ENCODE assay signal across 1 cellular context in genomic region chr1:160544647-160545046, GRCh38.
TF ChIP-seq lines count a peak whose summit lies in the region.

No MANE protein-coding gene starts in this region.

TF ChIP-seq in IMR-90, 13 proteins besides CTCF, POLR2A, EP300 and RAD21 (continued from another document):
- TF ChIP-seq RCOR1 (IDR thresholded peaks at IDR 0.05; ENCODE audit: insufficient replicate concordance, low read length) (no peak), CEBPB (IDR thresholded peaks at IDR 0.05; ENCODE audit: low read depth, low read length) (no peak), CHD1 (IDR thresholded peaks at IDR 0.05; ENCODE audit: low read depth, low read length) (no peak), MAFK (IDR thresholded peaks at IDR 0.05; ENCODE audit: low read depth, low read length) (no peak), MXI1 (IDR thresholded peaks at IDR 0.05; ENCODE audit: borderline replicate concordance, low read depth, low read length) (no peak), ELK1 (IDR thresholded peaks at IDR 0.05; ENCODE audit: borderline replicate concordance, low read depth, low read length) (no peak)
TF ChIP-seq in IMR-90: peak in this region for 0.
